ENCODE assay signal across 9 cellular contexts in genomic region chrX:139691493-139691842, GRCh38. TPM values are rescaled to one million over a fixed set of nuclear protein-coding genes. Genes with fewer than 3 reads are reported as not detected.
DNase-seq lines count a peak whose midpoint lies in the region; ATAC-seq and TF ChIP-seq lines count a peak whose summit lies in the region.
"Had no signal": no experiment of that assay in that cellular context is flagged by ENCODE, and none has a peak within 500 bp of the region (broad histone marks: within the 10 kb centered on the region; RNA-seq: fewer than 3 reads in every experiment).

No MANE protein-coding gene starts in this region.

- DNase-seq in SK-N-SH (peak; percentile 28), left ventricle myocardium inferior (peak; percentile 14), retinal pigment epithelial cell (ENCODE audit: low read depth) (no peak), activated gamma-delta T cell (lab: John Stamatoyannopoulos, UW) (no peak), C1 segment of cervical spinal cord (lab: John Stamatoyannopoulos, UW) (no peak)
- DNase-seq in activated CD8-positive, alpha-beta memory T cell treated with anti-CD3 and anti-CD28 coated beads, Interleukin-2, amount 50 U/mL, for 48 hours: no peak

- H3K4me1 ChIP-seq in SK-N-SH (ENCODE audit: control insufficient read depth in 1 of 2, insufficient read depth in 2 of 2, low read depth in 1 of 2, low read length in 1 of 2): no peaks in the 10 kb centered on the region; a peak in 1 of 4 replicates
- H3K4me1 ChIP-seq in left ventricle myocardium inferior: no peaks in the 10 kb centered on the region

- no peak overlapping the region for H3K4me3 Mint-ChIP-seq in activated T-helper 17 cell treated with anti-CD3 and anti-CD28 coated beads, Interleukin-2, amount 50 U/mL, for 72 hours

- H3K4me3 ChIP-seq in SK-N-SH (ENCODE audit: low read depth in 2 of 2, low read length in 1 of 2) (0 out of 4 replicates have a peak overlapping the region, but pooled peaks of 1 of the 2 experiments have one; percentile 29), left ventricle myocardium inferior (peak overlapping the region; percentile 64), retinal pigment epithelial cell (ENCODE audit: low read length) (peak overlapping the region; percentile 31)
- H3K4me3 ChIP-seq: SK-N-MC had no signal

- H3K9me3 Mint-ChIP-seq in activated T-helper 17 cell treated with anti-CD3 and anti-CD28 coated beads, Interleukin-2, amount 50 U/mL, for 72 hours: no peaks in the 10 kb centered on the region

- H3K27ac ChIP-seq in SK-N-SH (ENCODE audit: low read depth in 2 of 2, low read length in 1 of 2) (no peak overlapping the region), left ventricle myocardium inferior (replicated peaks) (no peak overlapping the region)
- H3K27ac ChIP-seq: SK-N-MC had no signal

- no peak overlapping the region for H2AFZ ChIP-seq in SK-N-SH (ENCODE audit: low read depth)

- peaks cover 12% of the 10 kb centered on the region for H3K27me3 Mint-ChIP-seq in activated T-helper 17 cell treated with anti-CD3 and anti-CD28 coated beads, Interleukin-2, amount 50 U/mL, for 72 hours

- peak overlapping the region; percentile 66 for H3K4me2 ChIP-seq in SK-N-SH

- H3K36me3 ChIP-seq in SK-N-SH (replicated peaks in 1 of 2; ENCODE audit: control insufficient read depth in 1 of 2, insufficient read depth in 2 of 2, low read length in 1 of 2): no peaks in the 10 kb centered on the region
- H3K36me3 ChIP-seq in left ventricle myocardium inferior: no peaks in the 10 kb centered on the region

- H3K79me2 ChIP-seq in SK-N-SH (ENCODE audit: insufficient read depth): no peaks in the 10 kb centered on the region

- TF ChIP-seq RAD21 in SK-N-SH (IDR thresholded peaks at IDR 0.05; ENCODE audit: low read length): no peak

- intact Hi-C loops in left ventricle myocardium inferior (cut with micrococcal nuclease): no loop called here

- H3K9me2 ChIP-seq in SK-N-SH: no peaks in the 10 kb centered on the region

- no peaks in the 10 kb centered on the region for H3K36me3 Mint-ChIP-seq in activated T-helper 17 cell treated with anti-CD3 and anti-CD28 coated beads, Interleukin-2, amount 50 U/mL, for 72 hours (ENCODE audit: low read depth)

- POLR2A ChIA-PET in SK-N-SH (lab: Yijun Ruan, JAX): no interaction called here

- no peaks in the 10 kb centered on the region for H3F3A ChIP-seq in SK-N-SH (replicated peaks; ENCODE audit: insufficient read depth)

- WGBS in SK-N-SH (ENCODE audit: low lambda C conversion rate): 3% methylated on average over 22 of the region's 23 CpGs

- H3K27me3 ChIP-seq in SK-N-SH (ENCODE audit: insufficient read depth) (peaks cover 26% of the 10 kb centered on the region; the same call in 1 of the 2 replicates), left ventricle myocardium inferior (ENCODE audit: low read depth) (no peaks in the 10 kb centered on the region)

- H4K20me1 ChIP-seq in SK-N-SH (ENCODE audit: insufficient read depth): no peaks in the 10 kb centered on the region

- no peak overlapping the region for H3K27ac Mint-ChIP-seq in activated T-helper 17 cell treated with anti-CD3 and anti-CD28 coated beads, Interleukin-2, amount 50 U/mL, for 72 hours

- ATAC-seq in GM19023 (IDR thresholded peaks at IDR 0.05; ENCODE audit: unreplicated experiment): peak; percentile 21
- no peak for ATAC-seq in activated T-helper 17 cell treated with anti-CD3 and anti-CD28 coated beads, Interleukin-2, amount 50 U/mL, for 72 hours (replicated peaks)

- no peak overlapping the region for H3K9ac ChIP-seq in SK-N-SH

- no peaks in the 10 kb centered on the region for H3K9me3 ChIP-seq in SK-N-SH
- H3K9me3 ChIP-seq in left ventricle myocardium inferior (replicated peaks): no peaks in the 10 kb centered on the region

- CTCF ChIA-PET in SK-N-SH (lab: Yijun Ruan, JAX): no interaction called here

- no peak for TF ChIP-seq CTCF in SK-N-SH (IDR thresholded peaks at IDR 0.05)
- TF ChIP-seq CTCF in left ventricle myocardium inferior (IDR thresholded peaks at IDR 0.05; ENCODE audit: borderline replicate concordance): no peak
- no peak for TF ChIP-seq CTCF in retinal pigment epithelial cell (conservative IDR thresholded peaks at IDR 0.05; ENCODE audit: low read depth, low read length)

- H3K4me1 Mint-ChIP-seq in activated T-helper 17 cell treated with anti-CD3 and anti-CD28 coated beads, Interleukin-2, amount 50 U/mL, for 72 hours: no peaks in the 10 kb centered on the region

- no peak for TF ChIP-seq EP300 in SK-N-SH (IDR thresholded peaks at IDR 0.05; ENCODE audit: borderline replicate concordance in 1 of 2, low read depth in 1 of 2, low read length in 1 of 2)

TF ChIP-seq in SK-N-SH, 30 proteins besides CTCF, POLR2A, EP300 and RAD21:
- TF ChIP-seq TCF12 (IDR thresholded peaks at IDR 0.05) (no peak), MAX (IDR thresholded peaks at IDR 0.05; ENCODE audit: low read depth) (no peak), SIN3A (IDR thresholded peaks at IDR 0.05; ENCODE audit: borderline replicate concordance, low read depth, low read length) (no peak), RXRA (IDR thresholded peaks at IDR 0.05; ENCODE audit: borderline replicate concordance, low read depth) (no peak), REST (IDR thresholded peaks at IDR 0.05; ENCODE audit: low read depth, low read length) (no peak), RFX5 (IDR thresholded peaks at IDR 0.05; ENCODE audit: low read length) (no peak), RCOR1 (IDR thresholded peaks at IDR 0.05; ENCODE audit: low read length) (no peak), IRF3 (IDR thresholded peaks at IDR 0.05; ENCODE audit: low read depth, low read length) (no peak), NRF1 (IDR thresholded peaks at IDR 0.05; ENCODE audit: low read depth, low read length) (no peak), TAF1 (IDR thresholded peaks at IDR 0.05; ENCODE audit: borderline replicate concordance, low read depth, low read length) (no peak), JUND (IDR thresholded peaks at IDR 0.05) (no peak)
- TF ChIP-seq, protein P1, sequence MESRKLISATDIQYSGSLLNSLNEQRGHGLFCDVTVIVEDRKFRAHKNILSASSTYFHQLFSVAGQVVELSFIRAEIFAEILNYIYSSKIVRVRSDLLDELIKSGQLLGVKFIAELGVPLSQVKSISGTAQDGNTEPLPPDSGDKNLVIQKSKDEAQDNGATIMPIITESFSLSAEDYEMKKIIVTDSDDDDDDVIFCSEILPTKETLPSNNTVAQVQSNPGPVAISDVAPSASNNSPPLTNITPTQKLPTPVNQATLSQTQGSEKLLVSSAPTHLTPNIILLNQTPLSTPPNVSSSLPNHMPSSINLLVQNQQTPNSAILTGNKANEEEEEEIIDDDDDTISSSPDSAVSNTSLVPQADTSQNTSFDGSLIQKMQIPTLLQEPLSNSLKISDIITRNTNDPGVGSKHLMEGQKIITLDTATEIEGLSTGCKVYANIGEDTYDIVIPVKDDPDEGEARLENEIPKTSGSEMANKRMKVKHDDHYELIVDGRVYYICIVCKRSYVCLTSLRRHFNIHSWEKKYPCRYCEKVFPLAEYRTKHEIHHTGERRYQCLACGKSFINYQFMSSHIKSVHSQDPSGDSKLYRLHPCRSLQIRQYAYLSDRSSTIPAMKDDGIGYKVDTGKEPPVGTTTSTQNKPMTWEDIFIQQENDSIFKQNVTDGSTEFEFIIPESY (IDR thresholded peaks at IDR 0.05; ENCODE audit: borderline replicate concordance, low read depth): no peak

RNA-seq across cellular contexts. Expression of gene MCF2, which starts 16.5 kb away (rescaled TPM):
- polyA plus RNA-seq in SK-N-SH (2012; rRNA removed): 0.05 TPM in 2 replicates
- polyA plus RNA-seq in SK-N-SH (2012; cell fraction: cytosol; rRNA removed): 0.01 and 0.04 TPM in 2 replicates
- polyA plus RNA-seq in SK-N-SH (2012; cell fraction: nucleus; rRNA removed): 0.06 and 0.11 TPM in 2 replicates
- 0.52 TPM for total RNA-seq in left ventricle myocardium inferior
- under 1 TPM; 0.34 to 0.84 TPM for total RNA-seq in activated T-helper 17 cell treated with anti-CD3 and anti-CD28 coated beads, Interleukin-2, amount 50 U/mL, for 72 hours

Comparison
In these comparisons a context has a peak if more than half of its experiments do, and no peak if none do; other contexts are left out.
1. DNase-seq: peak in SK-N-SH (single experiment) and left ventricle myocardium inferior (single experiment); none in retinal pigment epithelial cell (single experiment), activated CD8-positive, alpha-beta memory T cell treated with anti-CD3 and anti-CD28 coated beads, Interleukin-2, amount 50 U/mL, for 48 hours (single experiment), activated gamma-delta T cell (single experiment) and C1 segment of cervical spinal cord (0 of 14).